In the genomic region with DNA sequence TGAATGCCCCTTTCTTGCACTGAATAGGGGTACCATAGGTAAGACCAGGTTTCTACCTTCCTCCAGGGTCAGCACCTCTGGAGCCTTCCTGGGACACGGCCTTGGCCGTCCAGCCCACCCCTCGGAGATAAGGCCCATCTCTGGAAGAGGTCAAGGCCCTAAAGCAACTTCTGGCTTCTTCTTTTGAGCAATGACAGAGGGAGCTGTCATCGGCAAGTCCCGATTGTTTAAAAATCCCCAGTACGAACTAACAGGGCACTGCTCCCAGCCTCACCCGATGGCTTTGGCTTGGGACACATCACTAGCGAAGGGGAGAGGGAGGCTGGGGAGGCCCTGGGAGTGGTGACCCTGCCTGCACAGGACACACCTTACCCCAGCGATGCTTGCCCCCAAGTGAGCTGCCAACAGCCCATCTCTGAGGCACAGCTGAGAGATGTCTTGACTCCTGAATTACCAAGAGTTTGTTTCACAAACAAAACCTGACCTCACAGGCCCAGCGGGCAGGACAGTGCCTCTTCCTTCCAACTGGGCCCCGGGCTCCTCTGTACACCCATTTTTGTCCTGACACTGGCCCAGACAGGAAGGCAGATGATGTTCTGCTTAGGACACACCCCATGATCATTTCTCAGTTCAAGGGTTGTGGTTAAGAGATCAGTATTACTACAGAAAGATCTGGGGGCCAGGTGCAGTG, we compare ENCODE assay signal across 1 cellular context.
TF ChIP-seq lines count a peak whose summit lies in the region.

No MANE protein-coding gene starts in this region.

TF ChIP-seq in GM12878, 131 proteins besides CTCF, POLR2A, EP300 and RAD21 (continues in another document):
- TF ChIP-seq IRF4 (IDR thresholded peaks at IDR 0.05; ENCODE audit: low read depth, low read length) (no peak), IKZF1 (conservative IDR thresholded peaks at IDR 0.05) (no peak), PAX5 (IDR thresholded peaks at IDR 0.05; ENCODE audit: borderline replicate concordance, low read depth, low read length) (no peak), ZNF687 (IDR thresholded peaks at IDR 0.05) (peak; percentile 77), SUZ12 (IDR thresholded peaks at IDR 0.05; ENCODE audit: unreplicated experiment) (no peak), ZBTB40 (IDR thresholded peaks at IDR 0.05; ENCODE audit: borderline replicate concordance) (no peak), BCL3 (IDR thresholded peaks at IDR 0.05; ENCODE audit: borderline replicate concordance, insufficient read depth, low read depth, low read length, poor library complexity, severe bottlenecking) (no peak), CBFB (IDR thresholded peaks at IDR 0.05; ENCODE audit: low read depth) (no peak), IKZF2 (IDR thresholded peaks at IDR 0.05) (no peak), SMC3 (IDR thresholded peaks at IDR 0.05; ENCODE audit: borderline replicate concordance, low read length) (no peak), LARP7 (IDR thresholded peaks at IDR 0.05) (0 out of 2 replicates have a peak, but pooled peaks have one; percentile 14), KDM1A (IDR thresholded peaks at IDR 0.05; ENCODE audit: borderline replicate concordance) (no peak), EZH2 (IDR thresholded peaks at IDR 0.05; ENCODE audit: borderline replicate concordance, control insufficient read depth, low read depth, low read length) (no peak), KLF5 (IDR thresholded peaks at IDR 0.05; ENCODE audit: partially characterized antibody) (no peak), HDGF (IDR thresholded peaks at IDR 0.05) (no peak), MTA2 (IDR thresholded peaks at IDR 0.05; ENCODE audit: low read depth) (no peak), CHD2 (IDR thresholded peaks at IDR 0.05; ENCODE audit: borderline replicate concordance, low read depth, low read length) (no peak), DPF2 (IDR thresholded peaks at IDR 0.05) (no peak), CBX3 (IDR thresholded peaks at IDR 0.05; ENCODE audit: borderline replicate concordance, low read depth) (no peak), ZNF274 (IDR thresholded peaks at IDR 0.05; ENCODE audit: insufficient read depth, insufficient read length) (no peak), MTA3 (IDR thresholded peaks at IDR 0.05; ENCODE audit: borderline replicate concordance, low read length) (peak; percentile 23; the same call in 1 of the 2 replicates), BCL11A (IDR thresholded peaks at IDR 0.05; ENCODE audit: low read depth, low read length) (0 out of 2 replicates have a peak, but pooled peaks have one; percentile 1), SMAD1 (IDR thresholded peaks at IDR 0.05; ENCODE audit: low read depth, partially characterized antibody) (no peak), CREB1 (IDR thresholded peaks at IDR 0.05; ENCODE audit: low read depth) (no peak), MLLT1 (IDR thresholded peaks at IDR 0.05) (no peak), FOXM1 (IDR thresholded peaks at IDR 0.05; ENCODE audit: low read depth, low read length) (no peak), MEF2B (IDR thresholded peaks at IDR 0.05; ENCODE audit: partially characterized antibody, poor library complexity, severe bottlenecking) (no peak), CREM (IDR thresholded peaks at IDR 0.05; ENCODE audit: low read depth) (no peak), YBX1 (IDR thresholded peaks at IDR 0.05) (no peak), TBL1XR1 (IDR thresholded peaks at IDR 0.05; ENCODE audit: low read depth, low read length) (no peak), TAF1 (IDR thresholded peaks at IDR 0.05; ENCODE audit: borderline replicate concordance, low read depth, low read length) (peak; percentile 21; the same call in 1 of the 2 replicates), NR2F1 (conservative IDR thresholded peaks at IDR 0.05) (no peak), CHD1 (IDR thresholded peaks at IDR 0.05; ENCODE audit: low read depth, low read length) (no peak), RAD51 (IDR thresholded peaks at IDR 0.05) (no peak), NFYA (IDR thresholded peaks at IDR 0.05; ENCODE audit: borderline replicate concordance, low read depth, low read length) (no peak), NFIC (IDR thresholded peaks at IDR 0.05; ENCODE audit: low read depth, low read length) (no peak), STAT3 (IDR thresholded peaks at IDR 0.05; ENCODE audit: low read depth, low read length) (no peak), POLR2AphosphoS5 (IDR thresholded peaks at IDR 0.05; ENCODE audit: low read length) (no peak; the same call in 1 of the 2 replicates), RCOR1 (conservative IDR thresholded peaks at IDR 0.05; ENCODE audit: low read depth, low read length) (no peak), SIN3A (IDR thresholded peaks at IDR 0.05; ENCODE audit: low read depth, low read length) (no peak), RELA (IDR thresholded peaks at IDR 0.05; ENCODE audit: borderline replicate concordance, partially characterized antibody) (no peak), PRDM15 (CRISPR knock-in tag; IDR thresholded peaks at IDR 0.05) (no peak), ZSCAN29 (IDR thresholded peaks at IDR 0.05) (no peak), FOS (IDR thresholded peaks at IDR 0.05; ENCODE audit: borderline replicate concordance, extremely low read depth, insufficient read length) (no peak), SP1 (IDR thresholded peaks at IDR 0.05; ENCODE audit: low read depth, low read length) (no peak), KAT2A (conservative IDR thresholded peaks at IDR 0.05; ENCODE audit: control insufficient read depth, low read depth, low read length) (no peak), FOXK2 (IDR thresholded peaks at IDR 0.05) (no peak), TCF7 (IDR thresholded peaks at IDR 0.05; ENCODE audit: borderline replicate concordance) (no peak)
- TF ChIP-seq, protein P1, sequence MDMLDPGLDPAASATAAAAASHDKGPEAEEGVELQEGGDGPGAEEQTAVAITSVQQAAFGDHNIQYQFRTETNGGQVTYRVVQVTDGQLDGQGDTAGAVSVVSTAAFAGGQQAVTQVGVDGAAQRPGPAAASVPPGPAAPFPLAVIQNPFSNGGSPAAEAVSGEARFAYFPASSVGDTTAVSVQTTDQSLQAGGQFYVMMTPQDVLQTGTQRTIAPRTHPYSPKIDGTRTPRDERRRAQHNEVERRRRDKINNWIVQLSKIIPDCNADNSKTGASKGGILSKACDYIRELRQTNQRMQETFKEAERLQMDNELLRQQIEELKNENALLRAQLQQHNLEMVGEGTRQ (IDR thresholded peaks at IDR 0.05; ENCODE audit: borderline replicate concordance, low read depth, low read length) = no peak
